In genomic region chr2:97385803-97386202, GRCh38 we compare ENCODE assay signal across 4 cellular contexts.
DNase-seq lines count a peak whose midpoint lies in the region; ATAC-seq, FAIRE-seq and TF ChIP-seq lines count a peak whose summit lies in the region.
"Not testable (repeated sequence)": the region's sequence is repeated elsewhere in the genome, so short reads cannot be mapped to it uniquely, and the experiment has no call there.

No MANE protein-coding gene starts in this region.

- not testable (repeated sequence) for H3K4me1 Mint-ChIP-seq in GM23338

- POLR2A ChIA-PET in A549 (lab: Yijun Ruan, JAX); PC-3 (lab: Charles Lee; ENCODE audit: unreplicated experiment); HepG2 (lab: Yijun Ruan, JAX): not testable (repeated sequence)

- TF ChIP-seq RAD21 in A549 (conservative IDR thresholded peaks at IDR 0.05 in 1 of 2, IDR thresholded peaks at IDR 0.05 in 1 of 2); HepG2 (CRISPR knock-in tag; IDR thresholded peaks at IDR 0.05): not testable (repeated sequence)

- not testable (repeated sequence) for H3K27me3 ChIP-seq in GM23338 (ENCODE audit: insufficient read depth); PC-3 (ENCODE audit: low read length); HepG2 (ENCODE audit: control insufficient read depth in 1 of 2, insufficient read depth in 2 of 2, low read length in 2 of 2)

- not testable (repeated sequence) for H3K27ac ChIP-seq in A549; GM23338 (ENCODE audit: low read depth); PC-3 (ENCODE audit: low read length); HepG2 (ENCODE audit: extremely low read length, insufficient read depth, low read length)

- CTCF ChIA-PET in A549 (lab: Yijun Ruan, JAX); PC-3 (lab: Charles Lee); HepG2 (lab: Yijun Ruan, JAX; ENCODE audit: low intra/inter-chr PET ratio, low total read pairs): not testable (repeated sequence)

- H3K4me3 Mint-ChIP-seq in GM23338 = not testable (repeated sequence)

- in situ Hi-C loops in HepG2 (cut with HindIII; ENCODE audit: extremely low pct_ligation_motif_present, low pct_unique_long_range_greater_than_20kb) = not testable (repeated sequence)

- not testable (repeated sequence) for H3K9me3 ChIP-seq in A549; PC-3 (ENCODE audit: low read length); HepG2 (ENCODE audit: low read length)

- not testable (repeated sequence) for H3K9me3 Mint-ChIP-seq in GM23338

- not testable (repeated sequence) for H3K4me3 ChIP-seq in A549; GM23338; PC-3 (ENCODE audit: low read length); HepG2 (replicated peaks in 1 of 3; ENCODE audit: insufficient read depth in 1 of 3, low read depth in 2 of 3, low read length in 3 of 3)

- not testable (repeated sequence) for H3K4me1 ChIP-seq in A549; GM23338 (ENCODE audit: insufficient read depth); PC-3 (ENCODE audit: insufficient read depth, low read length); HepG2 (ENCODE audit: insufficient read depth, low read length)

- TF ChIP-seq POLR2A in A549 (IDR thresholded peaks at IDR 0.05; ENCODE audit: low read length); HepG2 (IDR thresholded peaks at IDR 0.05; ENCODE audit: insufficient read depth in 1 of 2, low read depth in 2 of 2, low read length in 2 of 2): not testable (repeated sequence)

- not testable (repeated sequence) for FAIRE-seq in A549 (lab: Jason Lieb, UNC); HepG2 (lab: Jason Lieb, UNC)

- not testable (repeated sequence) for H3K27me3 Mint-ChIP-seq in GM23338 (ENCODE audit: insufficient read depth, low read depth, poor library complexity)

- DNase-seq in A549 (ENCODE audit: low read depth in 1 of 2, low spot score in 1 of 2); GM23338 (ENCODE audit: low spot score); PC-3; HepG2 (ENCODE audit: low spot score): not testable (repeated sequence)

- not testable (repeated sequence) for H3K27ac Mint-ChIP-seq in GM23338

- not testable (repeated sequence) for TF ChIP-seq EP300 in A549 (IDR thresholded peaks at IDR 0.05); HepG2 (IDR thresholded peaks at IDR 0.05; ENCODE audit: low read depth in 2 of 2, low read length in 2 of 2); HepG2 (CRISPR knock-in tag; IDR thresholded peaks at IDR 0.05; ENCODE audit: borderline replicate concordance)

- not testable (repeated sequence) for H3K36me3 ChIP-seq in GM23338 (ENCODE audit: insufficient read depth); PC-3 (ENCODE audit: low read depth, low read length); HepG2 (replicated peaks in 1 of 2; ENCODE audit: control insufficient read depth in 1 of 2, insufficient read depth in 2 of 2, low read length in 2 of 2)

- H3K9me2 ChIP-seq in GM23338 (ENCODE audit: insufficient read depth); PC-3 (replicated peaks; ENCODE audit: low read length): not testable (repeated sequence)

- H3K4me2 ChIP-seq in A549; GM23338; PC-3 (ENCODE audit: low read length); HepG2 (ENCODE audit: low read depth, low read length): not testable (repeated sequence)

- not testable (repeated sequence) for H3K9ac ChIP-seq in PC-3 (ENCODE audit: low read length); HepG2 (ENCODE audit: insufficient read depth, low read depth, low read length)

- H3K36me3 Mint-ChIP-seq in GM23338 (ENCODE audit: low read depth) = not testable (repeated sequence)

- H3K79me2 ChIP-seq in GM23338 (replicated peaks; ENCODE audit: insufficient read depth); PC-3 (ENCODE audit: low read length); HepG2 (ENCODE audit: insufficient read depth, low read length): not testable (repeated sequence)

- intact Hi-C loops in PC-3 (cut with micrococcal nuclease); HepG2 (cut with micrococcal nuclease; ENCODE audit: unreplicated experiment): not testable (repeated sequence)

- no CpG with 5 or more reads among the region's 4 CpGs for WGBS in A549 (ENCODE audit: missing lambda C conversion rate)
- no CpG with 5 or more reads among the region's 4 CpGs for WGBS in HepG2 (ENCODE audit: low lambda C conversion rate)

- not testable (repeated sequence) for BruUV-seq in PC-3 (replicated peaks; lab: Mats Ljungman, UMichigan); HepG2 (replicated peaks; lab: Mats Ljungman, UMichigan)

- TF ChIP-seq CTCF in A549 (IDR thresholded peaks at IDR 0.05); GM23338 (conservative IDR thresholded peaks at IDR 0.05; ENCODE audit: low read depth in 2 of 2); PC-3 (conservative IDR thresholded peaks at IDR 0.05; ENCODE audit: low read depth, low read length); HepG2 (CRISPR knock-in tag; IDR thresholded peaks at IDR 0.05): not testable (repeated sequence)

- not testable (repeated sequence) for H3F3A ChIP-seq in GM23338 (replicated peaks; ENCODE audit: low read depth); PC-3 (ENCODE audit: low read length, unreplicated experiment)

- H4K20me1 ChIP-seq in GM23338 (replicated peaks; ENCODE audit: insufficient read depth); PC-3 (ENCODE audit: low read length); HepG2 (ENCODE audit: insufficient read depth, low read length): not testable (repeated sequence)

- ATAC-seq in A549 (peak; percentile 81), GM23338 (peak; percentile 80), PC-3 (peak; percentile 97), HepG2 (peak; percentile 55; the same call in 2 of the 3 replicates)

- not testable (repeated sequence) for H2AFZ ChIP-seq in GM23338; PC-3 (ENCODE audit: low read length); HepG2 (ENCODE audit: low read length)
